In the genomic region with DNA sequence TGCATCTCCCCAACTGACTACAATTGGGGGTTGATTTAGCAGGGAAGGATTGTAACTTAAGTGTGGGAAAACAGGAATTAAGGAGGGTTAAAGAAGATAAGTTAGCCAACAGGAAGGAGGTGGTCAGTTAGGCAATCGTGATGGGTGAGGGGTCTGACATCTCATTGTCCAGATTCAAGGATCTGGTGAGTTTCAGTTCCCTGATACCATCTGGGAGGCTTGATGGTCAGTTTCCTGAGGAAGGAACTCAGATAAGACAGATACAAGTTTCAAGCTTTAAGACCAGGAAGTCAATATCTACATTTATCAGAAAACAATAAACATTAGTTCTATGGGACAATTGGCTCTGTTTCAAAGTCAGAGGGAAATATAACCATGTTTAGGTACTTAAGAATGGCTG, we compare ENCODE assay signal across 21 cellular contexts.
"Had no signal": no experiment of that assay in that cellular context is flagged by ENCODE, and none has a peak within 500 bp of the region (broad histone marks: within the 10 kb centered on the region; RNA-seq: fewer than 3 reads in every experiment).

No MANE protein-coding gene starts in this region.

- H3K4me3 Mint-ChIP-seq: activated CD8-positive, alpha-beta T cell treated with anti-CD3 and anti-CD28 coated beads, Interleukin-2, amount 10 ng/mL, durations not matched to agents 7 days and 5 days; activated naive CD4-positive, alpha-beta T cell treated with anti-CD3 and anti-CD28 coated beads, Interleukin-2, amount 50 U/mL, for 24 hours; brain; naive thymus-derived CD8-positive, alpha-beta T cell; T-helper 1 cell treated with Interleukin-12 subunit alpha and Interleukin-12 subunit beta and Interleukin-4 antibody, amounts not matched to agents 30 μg/mL and 1 μg/mL, for 36 hours; type B pancreatic cell had no signal

- H3K27ac Mint-ChIP-seq: activated CD8-positive, alpha-beta T cell treated with anti-CD3 and anti-CD28 coated beads, Interleukin-2, amount 10 ng/mL, durations not matched to agents 7 days and 5 days; activated naive CD4-positive, alpha-beta T cell treated with anti-CD3 and anti-CD28 coated beads, Interleukin-2, amount 50 U/mL, for 24 hours; brain; naive thymus-derived CD8-positive, alpha-beta T cell; T-helper 1 cell treated with Interleukin-12 subunit alpha and Interleukin-12 subunit beta and Interleukin-4 antibody, amounts not matched to agents 30 μg/mL and 1 μg/mL, for 36 hours; type B pancreatic cell had no signal

- H3K36me3 Mint-ChIP-seq: activated naive CD4-positive, alpha-beta T cell treated with anti-CD3 and anti-CD28 coated beads, Interleukin-2, amount 50 U/mL, for 24 hours; brain; naive thymus-derived CD8-positive, alpha-beta T cell; type B pancreatic cell had no signal

- ATAC-seq: activated CD8-positive, alpha-beta T cell treated with anti-CD3 and anti-CD28 coated beads, Interleukin-2, amount 10 ng/mL, durations not matched to agents 7 days and 5 days; heart right ventricle; lower lobe of right lung; naive thymus-derived CD8-positive, alpha-beta T cell had no signal

- H3K4me1 Mint-ChIP-seq: activated naive CD4-positive, alpha-beta T cell treated with anti-CD3 and anti-CD28 coated beads, Interleukin-2, amount 50 U/mL, for 24 hours; brain; naive thymus-derived CD8-positive, alpha-beta T cell had no signal

- DNase-seq: activated CD4-positive, alpha-beta T cell treated with anti-CD3 and anti-CD28 coated beads, Interleukin-2, amount 50 U/mL, for 1 hour; activated CD4-positive, CD25-positive, alpha-beta regulatory T cell treated with anti-CD3 and anti-CD28 coated beads, Interleukin-2, amount 50 U/mL, for 72 hours; activated CD8-positive, alpha-beta T cell treated with anti-CD3 and anti-CD28 coated beads, Interleukin-2, amount 10 ng/mL, durations not matched to agents 7 days and 5 days; activated gamma-delta T cell treated with Interleukin-2 at 50 U/mL for 16 hours; aorta; caudate nucleus; effector memory CD4-positive, alpha-beta T cell; esophagus squamous epithelium; heart right ventricle; lower lobe of right lung; naive thymus-derived CD8-positive, alpha-beta T cell; ovary; spleen; stimulated activated CD4-positive, alpha-beta T cell treated with anti-CD3 and anti-CD28 coated beads, Interleukin-4, amount 100 ng/mL, for 1 hour; stimulated activated naive CD4-positive, alpha-beta T cell treated with Interleukin-2 at 50 U/mL for 16 hours; T1000; WERI-Rb-1 had no signal

- H3K27me3 Mint-ChIP-seq: activated naive CD4-positive, alpha-beta T cell treated with anti-CD3 and anti-CD28 coated beads, Interleukin-2, amount 50 U/mL, for 24 hours; brain; naive thymus-derived CD8-positive, alpha-beta T cell; type B pancreatic cell had no signal
